Comparison of ENCODE assay signal across 11 cellular contexts in genomic region chr1:203701606-203702005, GRCh38.
DNase-seq lines count a peak whose midpoint lies in the region; ATAC-seq, FAIRE-seq and TF ChIP-seq lines count a peak whose summit lies in the region.
"Had no signal": no experiment of that assay in that cellular context is flagged by ENCODE, and none has a peak within 500 bp of the region (broad histone marks: within the 10 kb centered on the region; RNA-seq: fewer than 3 reads in every experiment).

No MANE protein-coding gene starts in this region.

- H3K36me3 ChIP-seq in CD8-positive, alpha-beta T cell (ENCODE audit: insufficient read depth, low read length), result peaks cover 12% of the 10 kb centered on the region
- peaks cover 52% of the 10 kb centered on the region for H3K36me3 ChIP-seq in RWPE2 (ENCODE audit: low read depth)
- peaks cover 0 to 3% of the 10 kb centered on the region in 2 donors for H3K36me3 ChIP-seq in small intestine (ENCODE audit: control insufficient read depth in 2 of 2, insufficient read depth in 2 of 2, low read length in 2 of 2)

- H3K27ac ChIP-seq in CD8-positive, alpha-beta T cell (ENCODE audit: low read depth, low read length), result no peak overlapping the region
- H3K27ac ChIP-seq in RWPE2 (ENCODE audit: poor library complexity, severe bottlenecking) (peak overlapping the region; percentile 15), foreskin keratinocyte (peak overlapping the region; percentile 30), small intestine (ENCODE audit: low read depth in 1 of 2, low read length in 1 of 2) (no peak overlapping the region)

- peaks cover 8% of the 10 kb centered on the region for H3K4me1 Mint-ChIP-seq in CD8-positive, alpha-beta T cell (ENCODE audit: low read depth)

- DNase-seq in CD8-positive, alpha-beta T cell, result no peak
- DNase-seq in RWPE2 (ENCODE audit: low spot score) (no peak), foreskin keratinocyte (peak in 1 of 2 donors; percentile 70), sciatic nerve (ENCODE audit: low spot score) (no peak), activated gamma-delta T cell treated with Interleukin-2 at 50 U/mL for 16 hours (no peak), small intestine (no peak)
- DNase-seq: DMS 273 treated with DMSO at 0.1 percent for 48 hours, SHP77 treated with DMSO at 0.1 percent for 48 hours had no signal

- TF ChIP-seq CTCF in CD8-positive, alpha-beta T cell (IDR thresholded peaks at IDR 0.05), result no peak
- TF ChIP-seq CTCF in RWPE2 (IDR thresholded peaks at IDR 0.05; ENCODE audit: poor library complexity, severe bottlenecking), result no peak
- no peak for TF ChIP-seq CTCF in foreskin keratinocyte (conservative IDR thresholded peaks at IDR 0.05)

- no peak for ATAC-seq in CD8-positive, alpha-beta T cell
- peak; percentile 28; the same call in 1 of the 3 replicates for ATAC-seq in RWPE2 (ENCODE audit: low read depth)
- peak; percentile 47 for ATAC-seq in foreskin keratinocyte
- ATAC-seq in sciatic nerve, result peak; percentile 18
- ATAC-seq in GM19324 (IDR thresholded peaks at IDR 0.05; ENCODE audit: low FRiP score, unreplicated experiment), result no peak

- 59 to 68% (median 68%) methylated on average over 4 of the region's 4 CpGs for WGBS in small intestine, 3 donors

- CTCF ChIA-PET in CD8-positive, alpha-beta T cell (lab: Charles Lee), result interaction anchor here (0.7 to 7.7 kb wide), 48 partner anchors 8 to 434 kb away, joined by 3 to 178 read pairs (median 5); partner anchors contain the start of genes ATP2B4 and LAX1

- H3K27ac Mint-ChIP-seq in CD8-positive, alpha-beta T cell, result peak overlapping the region; percentile 19

- H3K36me3 Mint-ChIP-seq in CD8-positive, alpha-beta T cell, result peaks cover 74% of the 10 kb centered on the region

- H3K9me3 Mint-ChIP-seq in CD8-positive, alpha-beta T cell, result no peaks in the 10 kb centered on the region
- H3K9me3 Mint-ChIP-seq: activated naive CD8-positive, alpha-beta T cell treated with anti-CD3 and anti-CD28 coated beads, Interleukin-2, amount 50 U/mL, for 24 hours had no signal

- H3K4me3 Mint-ChIP-seq in CD8-positive, alpha-beta T cell, result no peak overlapping the region
- H3K4me3 Mint-ChIP-seq: activated CD4-positive, alpha-beta T cell treated with anti-CD3 and anti-CD28 coated beads for 36 hours; activated naive CD8-positive, alpha-beta T cell treated with anti-CD3 and anti-CD28 coated beads, Interleukin-2, amount 50 U/mL, for 24 hours had no signal

- no peaks in the 10 kb centered on the region for H3K27me3 Mint-ChIP-seq in CD8-positive, alpha-beta T cell (ENCODE audit: low read depth)
- H3K27me3 Mint-ChIP-seq: activated CD4-positive, alpha-beta T cell treated with anti-CD3 and anti-CD28 coated beads for 36 hours; activated naive CD8-positive, alpha-beta T cell treated with anti-CD3 and anti-CD28 coated beads, Interleukin-2, amount 50 U/mL, for 24 hours had no signal

- no peaks in the 10 kb centered on the region for H3K4me1 ChIP-seq in CD8-positive, alpha-beta T cell (ENCODE audit: insufficient read depth, low read length)
- H3K4me1 ChIP-seq in RWPE2 (ENCODE audit: insufficient read depth, poor library complexity, severe bottlenecking) (peaks cover 11% of the 10 kb centered on the region), foreskin keratinocyte (peaks cover 22% of the 10 kb centered on the region), small intestine (ENCODE audit: control insufficient read depth in 2 of 2, insufficient read depth in 1 of 2, low read depth in 1 of 2, low read length in 1 of 2) (no peaks in the 10 kb centered on the region)

- FAIRE-seq in small intestine (lab: Jason Lieb, UNC), result no peak

- intact Hi-C loops in CD8-positive, alpha-beta T cell (cut with DNase I, micrococcal nuclease), result loop anchor here (1.0 to 5.0 kb wide), 10 partner anchors 27 to 434 kb away; no protein-coding TSS in a partner anchor
- intact Hi-C loops in sciatic nerve (cut with DNase I), result loop anchor here (5.0 kb wide), 1 partner anchor 194 kb away; no protein-coding TSS in a partner anchor

- POLR2A ChIA-PET in CD8-positive, alpha-beta T cell (lab: Charles Lee), result interaction anchor here (0.7 to 5.3 kb wide), 3 partner anchors 16 to 198 kb away, joined by 3 to 32 read pairs (median 4); partner anchors contain the start of gene ATP2B4

- no peak overlapping the region for H3K4me3 ChIP-seq in CD8-positive, alpha-beta T cell (ENCODE audit: low read depth, low read length)
- H3K4me3 ChIP-seq in RWPE2 (ENCODE audit: severe bottlenecking) (no peak overlapping the region), small intestine (ENCODE audit: low read depth in 1 of 2, low read length in 2 of 2) (no peak overlapping the region)

- H3K27me3 ChIP-seq in CD8-positive, alpha-beta T cell (ENCODE audit: insufficient read depth, low read length), result no peaks in the 10 kb centered on the region
- H3K27me3 ChIP-seq in RWPE2 (ENCODE audit: insufficient read depth, poor library complexity, severe bottlenecking) (no peaks in the 10 kb centered on the region), foreskin keratinocyte (no peaks in the 10 kb centered on the region), small intestine (ENCODE audit: control insufficient read depth in 2 of 2, insufficient read depth in 2 of 2, low read length in 2 of 2) (no peaks in the 10 kb centered on the region)

- no peaks in the 10 kb centered on the region for H3K9me3 ChIP-seq in CD8-positive, alpha-beta T cell (ENCODE audit: low read length)
- no peaks in the 10 kb centered on the region for H3K9me3 ChIP-seq in RWPE2 (ENCODE audit: severe bottlenecking)
- no peaks in the 10 kb centered on the region for H3K9me3 ChIP-seq in small intestine (ENCODE audit: control insufficient read depth, low read depth)

Comparison
In these comparisons a context has a peak if more than half of its experiments do, and no peak if none do; other contexts are left out.
1. ATAC-seq: peak in RWPE2 (single experiment), foreskin keratinocyte (single experiment) and sciatic nerve (single experiment); none in CD8-positive, alpha-beta T cell (single experiment) and GM19324 (single experiment).
2. H3K27ac ChIP-seq: peak in RWPE2 (single experiment) and foreskin keratinocyte (single experiment); none in CD8-positive, alpha-beta T cell (single experiment) and small intestine (0 of 2).